In genomic region chr18:76975577-76976110, GRCh38 we compare ENCODE assay signal across 21 cellular contexts.
A peak's percentile ranks its signal among the peaks of the same experiment; 100 is the strongest.
DNase-seq lines count a peak whose midpoint lies in the region; ATAC-seq and TF ChIP-seq lines count a peak whose summit lies in the region.
"Had no signal": no experiment of that assay in that cellular context is flagged by ENCODE, and none has a peak within 500 bp of the region (broad histone marks: within the 10 kb centered on the region; RNA-seq: fewer than 3 reads in every experiment).

No MANE protein-coding gene starts in this region.

- no peak for ATAC-seq in upper lobe of right lung
- ATAC-seq in HG02610 (IDR thresholded peaks at IDR 0.05; ENCODE audit: unreplicated experiment) = no peak

- POLR2A ChIA-PET in activated CD4-positive, alpha-beta memory T cell treated with anti-CD3 and anti-CD28 coated beads, Interleukin-2, amount 10 ng/mL, durations not matched to agents 7 days and 5 days (lab: Charles Lee) = no interaction called here
- POLR2A ChIA-PET in activated CD4-positive, alpha-beta memory T cell treated with anti-CD3 and anti-CD28 coated beads for 36 hours (lab: Charles Lee) = no interaction called here

- no peaks in the 10 kb centered on the region for H3K9me3 Mint-ChIP-seq in activated CD4-positive, alpha-beta memory T cell treated with anti-CD3 and anti-CD28 coated beads, Interleukin-2, amount 10 ng/mL, durations not matched to agents 7 days and 5 days
- no peaks in the 10 kb centered on the region for H3K9me3 Mint-ChIP-seq in activated CD4-positive, alpha-beta memory T cell treated with anti-CD3 and anti-CD28 coated beads for 36 hours
- no peaks in the 10 kb centered on the region for H3K9me3 Mint-ChIP-seq in activated T-helper 1 cell treated with anti-CD3 and anti-CD28 coated beads, Interleukin-12 subunit alpha, Interleukin-12 subunit beta, Interleukin-2, Interleukin-4 antibody, amounts not matched to agents 30 ng/mL and 10 ng/mL and 1 ng/mL, durations not matched to agents 14 hours and 24 hours and 36 hours
- H3K9me3 Mint-ChIP-seq: CD4-positive, alpha-beta T cell had no signal

- no peak overlapping the region for H3K4me3 ChIP-seq in upper lobe of right lung

- intact Hi-C loops in activated CD4-positive, alpha-beta memory T cell treated with anti-CD3 and anti-CD28 coated beads for 36 hours (cut with micrococcal nuclease) = no loop called here
- intact Hi-C loops in activated T-helper 1 cell treated with anti-CD3 and anti-CD28 coated beads, Interleukin-12 subunit alpha, Interleukin-12 subunit beta, Interleukin-2, Interleukin-4 antibody, amounts not matched to agents 30 ng/mL and 10 ng/mL and 1 ng/mL, durations not matched to agents 14 hours and 24 hours and 36 hours (cut with micrococcal nuclease) = no loop called here
- intact Hi-C loops in upper lobe of right lung (cut with DNase I) = no loop called here

- no peaks in the 10 kb centered on the region for H3K9me3 ChIP-seq in upper lobe of right lung
- H3K9me3 ChIP-seq: BE2C had no signal

- H3K4me1 ChIP-seq in upper lobe of right lung = no peaks in the 10 kb centered on the region
- H3K4me1 ChIP-seq: BE2C had no signal

- DNase-seq in activated CD4-positive, alpha-beta memory T cell treated with anti-CD3 and anti-CD28 coated beads, Interleukin-2, amount 10 ng/mL, durations not matched to agents 7 days and 5 days = peak; percentile 9
- DNase-seq in activated CD4-positive, alpha-beta memory T cell treated with anti-CD3 and anti-CD28 coated beads for 36 hours = no peak
- no peak for DNase-seq in activated T-helper 1 cell treated with anti-CD3 and anti-CD28 coated beads, Interleukin-12 subunit alpha, Interleukin-12 subunit beta, Interleukin-2, Interleukin-4 antibody, amounts not matched to agents 30 ng/mL and 10 ng/mL and 1 ng/mL, durations not matched to agents 14 hours and 24 hours and 36 hours (ENCODE audit: low spot score)
- peak; percentile 44 for DNase-seq in islet precursor cell
- DNase-seq in upper lobe of right lung = peak; percentile 41
- no peak for DNase-seq in NCI-H446 treated with DMSO at 0.1 percent for 48 hours (lab: John Stamatoyannopoulos, UW)
- no peak for DNase-seq in pons (ENCODE audit: low spot score)
- DNase-seq: BE2C; Calu3; CD4-positive, alpha-beta T cell; GOT3; NCI-H1048; NCI-H2107; NCI-H345; NCI-H526 treated with DMSO at 0.1 percent for 48 hours; NK-92 treated with Interleukin-12 subunit alpha and Interleukin-12 subunit beta, amount 100 ng/mL, for 24 hours; OCI-M1; SHP77 treated with DMSO at 0.1 percent for 48 hours had no signal

- H3K27me3 Mint-ChIP-seq in activated CD4-positive, alpha-beta memory T cell treated with anti-CD3 and anti-CD28 coated beads, Interleukin-2, amount 10 ng/mL, durations not matched to agents 7 days and 5 days = no peaks in the 10 kb centered on the region
- H3K27me3 Mint-ChIP-seq in activated CD4-positive, alpha-beta memory T cell treated with anti-CD3 and anti-CD28 coated beads for 36 hours = no peaks in the 10 kb centered on the region
- no peaks in the 10 kb centered on the region for H3K27me3 Mint-ChIP-seq in activated T-helper 1 cell treated with anti-CD3 and anti-CD28 coated beads, Interleukin-12 subunit alpha, Interleukin-12 subunit beta, Interleukin-2, Interleukin-4 antibody, amounts not matched to agents 30 ng/mL and 10 ng/mL and 1 ng/mL, durations not matched to agents 14 hours and 24 hours and 36 hours (ENCODE audit: insufficient read depth)
- H3K27me3 Mint-ChIP-seq: CD4-positive, alpha-beta T cell had no signal

- H3K4me1 Mint-ChIP-seq in activated CD4-positive, alpha-beta memory T cell treated with anti-CD3 and anti-CD28 coated beads, Interleukin-2, amount 10 ng/mL, durations not matched to agents 7 days and 5 days = no peaks in the 10 kb centered on the region
- H3K4me1 Mint-ChIP-seq in activated CD4-positive, alpha-beta memory T cell treated with anti-CD3 and anti-CD28 coated beads for 36 hours (ENCODE audit: low read depth) = peaks cover 2% of the 10 kb centered on the region
- no peaks in the 10 kb centered on the region for H3K4me1 Mint-ChIP-seq in activated T-helper 1 cell treated with anti-CD3 and anti-CD28 coated beads, Interleukin-12 subunit alpha, Interleukin-12 subunit beta, Interleukin-2, Interleukin-4 antibody, amounts not matched to agents 30 ng/mL and 10 ng/mL and 1 ng/mL, durations not matched to agents 14 hours and 24 hours and 36 hours (ENCODE audit: low read depth)

- H3K36me3 ChIP-seq in upper lobe of right lung = no peaks in the 10 kb centered on the region
- H3K36me3 ChIP-seq: BE2C had no signal

- no peak for TF ChIP-seq CTCF in upper lobe of right lung (IDR thresholded peaks at IDR 0.05)

- H3K36me3 Mint-ChIP-seq in activated CD4-positive, alpha-beta memory T cell treated with anti-CD3 and anti-CD28 coated beads, Interleukin-2, amount 10 ng/mL, durations not matched to agents 7 days and 5 days (ENCODE audit: low read depth) = no peaks in the 10 kb centered on the region
- peaks cover 2% of the 10 kb centered on the region for H3K36me3 Mint-ChIP-seq in activated CD4-positive, alpha-beta memory T cell treated with anti-CD3 and anti-CD28 coated beads for 36 hours
- H3K36me3 Mint-ChIP-seq in activated T-helper 1 cell treated with anti-CD3 and anti-CD28 coated beads, Interleukin-12 subunit alpha, Interleukin-12 subunit beta, Interleukin-2, Interleukin-4 antibody, amounts not matched to agents 30 ng/mL and 10 ng/mL and 1 ng/mL, durations not matched to agents 14 hours and 24 hours and 36 hours (ENCODE audit: low read depth) = peaks cover 3% of the 10 kb centered on the region

- no peak overlapping the region for H3K4me3 Mint-ChIP-seq in activated CD4-positive, alpha-beta memory T cell treated with anti-CD3 and anti-CD28 coated beads, Interleukin-2, amount 10 ng/mL, durations not matched to agents 7 days and 5 days
- H3K4me3 Mint-ChIP-seq in activated CD4-positive, alpha-beta memory T cell treated with anti-CD3 and anti-CD28 coated beads for 36 hours = no peak overlapping the region
- no peak overlapping the region for H3K4me3 Mint-ChIP-seq in activated T-helper 1 cell treated with anti-CD3 and anti-CD28 coated beads, Interleukin-12 subunit alpha, Interleukin-12 subunit beta, Interleukin-2, Interleukin-4 antibody, amounts not matched to agents 30 ng/mL and 10 ng/mL and 1 ng/mL, durations not matched to agents 14 hours and 24 hours and 36 hours
- H3K4me3 Mint-ChIP-seq: CD4-positive, alpha-beta T cell had no signal

- H3K27me3 ChIP-seq in upper lobe of right lung = no peaks in the 10 kb centered on the region
- H3K27me3 ChIP-seq: BE2C had no signal

- H3K27ac Mint-ChIP-seq in activated CD4-positive, alpha-beta memory T cell treated with anti-CD3 and anti-CD28 coated beads, Interleukin-2, amount 10 ng/mL, durations not matched to agents 7 days and 5 days = no peak overlapping the region
- no peak overlapping the region for H3K27ac Mint-ChIP-seq in activated CD4-positive, alpha-beta memory T cell treated with anti-CD3 and anti-CD28 coated beads for 36 hours
- H3K27ac Mint-ChIP-seq in activated T-helper 1 cell treated with anti-CD3 and anti-CD28 coated beads, Interleukin-12 subunit alpha, Interleukin-12 subunit beta, Interleukin-2, Interleukin-4 antibody, amounts not matched to agents 30 ng/mL and 10 ng/mL and 1 ng/mL, durations not matched to agents 14 hours and 24 hours and 36 hours = peak overlapping the region; percentile 34
- H3K27ac Mint-ChIP-seq: CD4-positive, alpha-beta T cell had no signal

- CTCF ChIA-PET in activated CD4-positive, alpha-beta memory T cell treated with anti-CD3 and anti-CD28 coated beads, Interleukin-2, amount 10 ng/mL, durations not matched to agents 7 days and 5 days (lab: Charles Lee) = interaction anchor here (1.5 kb wide), 1 partner anchor 9 kb away, joined by 8 read pairs; no protein-coding TSS in a partner anchor
- CTCF ChIA-PET in activated CD4-positive, alpha-beta memory T cell treated with anti-CD3 and anti-CD28 coated beads for 36 hours (lab: Charles Lee) = no interaction called here

- no peak overlapping the region for H3K27ac ChIP-seq in upper lobe of right lung
- H3K27ac ChIP-seq: 22Rv1, KMS-11 had no signal

Comparison
In these comparisons a context has a peak if more than half of its experiments do, and no peak if none do; other contexts are left out.
1. DNase-seq: peak in activated CD4-positive, alpha-beta memory T cell treated with anti-CD3 and anti-CD28 coated beads, Interleukin-2, amount 10 ng/mL, durations not matched to agents 7 days and 5 days (single experiment), islet precursor cell (single experiment) and upper lobe of right lung (single experiment); none in activated CD4-positive, alpha-beta memory T cell treated with anti-CD3 and anti-CD28 coated beads for 36 hours (single experiment), activated T-helper 1 cell treated with anti-CD3 and anti-CD28 coated beads, Interleukin-12 subunit alpha, Interleukin-12 subunit beta, Interleukin-2, Interleukin-4 antibody, amounts not matched to agents 30 ng/mL and 10 ng/mL and 1 ng/mL, durations not matched to agents 14 hours and 24 hours and 36 hours (single experiment), NCI-H446 treated with DMSO at 0.1 percent for 48 hours (single experiment) and pons (single experiment).